Comparison of ENCODE assay signal across 20 cellular contexts in the genomic region with DNA sequence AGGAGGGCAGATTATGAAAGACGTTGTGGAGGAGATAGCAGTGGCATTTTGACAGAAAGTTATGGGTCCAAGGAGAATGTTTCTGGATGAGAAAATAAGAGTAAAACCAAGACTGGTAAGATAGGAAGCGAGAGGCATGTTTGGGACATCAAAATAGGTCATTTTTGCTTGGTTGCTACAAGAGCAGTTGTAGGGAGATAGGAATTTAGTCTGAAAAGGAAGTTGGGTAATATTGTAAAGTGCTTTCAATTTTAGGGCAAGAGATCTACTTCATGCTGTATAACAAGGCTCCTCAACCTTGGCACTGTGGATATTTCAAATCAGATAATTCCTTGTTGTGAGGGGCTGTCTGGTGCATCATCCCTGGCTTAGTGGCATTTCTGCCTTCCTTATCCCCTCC.
DNase-seq lines count a peak whose midpoint lies in the region; ATAC-seq and TF ChIP-seq lines count a peak whose summit lies in the region.
"Had no signal": no experiment of that assay in that cellular context is flagged by ENCODE, and none has a peak within 500 bp of the region (broad histone marks: within the 10 kb centered on the region; RNA-seq: fewer than 3 reads in every experiment).

No MANE protein-coding gene starts in this region.

- no peaks in the 10 kb centered on the region for H3K9me3 ChIP-seq in BLaER1 treated with 17β-estradiol and CSF1 and Interleukin-3, amounts not matched to agents 10 nM and 100 nM (replicated peaks in 1 of 11)
- H3K9me3 ChIP-seq: BLaER1 had no signal

- DNase-seq in MV-4-11 (lab: John Stamatoyannopoulos, UW) (peak; percentile 71), OCI-M1 (lab: John Stamatoyannopoulos, UW) (peak; percentile 35), fibroblast of pulmonary artery (ENCODE audit: low read depth) (peak; percentile 49), amygdala (lab: John Stamatoyannopoulos, UW) (no peak), NCI-H446 treated with DMSO at 0.1 percent for 48 hours (lab: John Stamatoyannopoulos, UW) (no peak)
- DNase-seq: CD4-positive, alpha-beta T cell; DMS53; GM23248; H7; Karpas-422; NCI-H2029; NCI-H526 treated with DMSO at 0.1 percent for 48 hours; PC-9; SW 1271 had no signal

- no peak overlapping the region for H3K4me3 ChIP-seq in BLaER1 treated with 17β-estradiol and CSF1 and Interleukin-3, amounts not matched to agents 10 nM and 100 nM
- H3K4me3 ChIP-seq in fibroblast of pulmonary artery (replicated peaks; ENCODE audit: low read depth, low read length): no peak overlapping the region
- H3K4me3 ChIP-seq: BLaER1, GM23248, PC-9 had no signal

- H4K20me1 ChIP-seq in BLaER1 treated with 17β-estradiol and CSF1 and Interleukin-3, amounts not matched to agents 10 nM and 100 nM: no peaks in the 10 kb centered on the region
- H4K20me1 ChIP-seq: BLaER1 had no signal

- no peaks in the 10 kb centered on the region for H3K27me3 ChIP-seq in BLaER1 treated with 17β-estradiol and CSF1 and Interleukin-3, amounts not matched to agents 10 nM and 100 nM
- H3K27me3 ChIP-seq: BLaER1 had no signal

- H3K36me3 ChIP-seq in BLaER1 treated with 17β-estradiol and CSF1 and Interleukin-3, amounts not matched to agents 10 nM and 100 nM: no peaks in the 10 kb centered on the region
- H3K36me3 ChIP-seq: BLaER1 had no signal

- H3K27ac ChIP-seq in BLaER1 treated with 17β-estradiol and CSF1 and Interleukin-3, amounts not matched to agents 10 nM and 100 nM: no peak overlapping the region
- H3K27ac ChIP-seq: BLaER1, GM23248, PC-9 had no signal

- ATAC-seq in GM21737 (IDR thresholded peaks at IDR 0.05; ENCODE audit: unreplicated experiment) (no peak), esophagus mucosa (no peak)
- ATAC-seq: HepG2, Right ventricle myocardium inferior had no signal

- peak overlapping the region in 8 of 11 experiments; percentile 2 to 37 (median 12); a peak in 6 of 22 replicates for H3K4me2 ChIP-seq in BLaER1 treated with 17β-estradiol and CSF1 and Interleukin-3, amounts not matched to agents 10 nM and 100 nM
- H3K4me2 ChIP-seq: BLaER1, PC-9 had no signal

- H3K9ac ChIP-seq in BLaER1 treated with 17β-estradiol and CSF1 and Interleukin-3, amounts not matched to agents 10 nM and 100 nM: no peak overlapping the region
- H3K9ac ChIP-seq: BLaER1, GM23248 had no signal

- H3K4me1 ChIP-seq in BLaER1 treated with 17β-estradiol and CSF1 and Interleukin-3, amounts not matched to agents 10 nM and 100 nM: peaks cover 0 to 13% (median 7%) of the 10 kb centered on the region in 10 experiments; a peak in 15 of 20 replicates

- no peak for TF ChIP-seq CTCF in fibroblast of pulmonary artery (IDR thresholded peaks at IDR 0.05; ENCODE audit: low read length, missing control alignments)

Comparison
In these comparisons a context has a peak if more than half of its experiments do, and no peak if none do; other contexts are left out.
1. DNase-seq: peak in MV-4-11 (single experiment), OCI-M1 (single experiment) and fibroblast of pulmonary artery (single experiment); none in amygdala (0 of 56) and NCI-H446 treated with DMSO at 0.1 percent for 48 hours (single experiment).